In genomic region chr7:45159296-45159695, GRCh38 we compare ENCODE assay signal across 18 cellular contexts. TPM values are rescaled to one million over a fixed set of nuclear protein-coding genes. Genes with fewer than 3 reads are reported as not detected.
"Had no signal": no experiment of that assay in that cellular context is flagged by ENCODE, and none has a peak within 500 bp of the region (broad histone marks: within the 10 kb centered on the region; RNA-seq: fewer than 3 reads in every experiment).

No MANE protein-coding gene starts in this region.

- H3K4me3 ChIP-seq: hepatocyte, SK-N-MC had no signal

- H3K9me3 ChIP-seq: gastrocnemius medialis had no signal

- ATAC-seq: activated CD8-positive, alpha-beta T cell treated with anti-CD3 and anti-CD28 coated beads for 36 hours; activated T-cell treated with anti-CD3 and anti-CD28 coated beads, Interleukin-2, amount 50 U/mL, for 72 hours; gastrocnemius medialis had no signal

- DNase-seq: activated CD4-positive, alpha-beta T cell treated with anti-CD3 and anti-CD28 coated beads for 4 hours; activated CD8-positive, alpha-beta memory T cell treated with anti-CD3 and anti-CD28 coated beads, Interleukin-2, amount 50 U/mL, for 4 hours; activated CD8-positive, alpha-beta T cell treated with anti-CD3 and anti-CD28 coated beads for 36 hours; activated naive CD4-positive, alpha-beta T cell; activated T-cell treated with anti-CD3 and anti-CD28 coated beads, Interleukin-2, amount 50 U/mL, for 72 hours; central memory CD4-positive, alpha-beta T cell; cortex of kidney; effector CD8-positive, alpha-beta T cell; gastrocnemius medialis; retina; stimulated activated CD4-positive, alpha-beta T cell treated with anti-CD3 and anti-CD28 coated beads, Interleukin-2, amount 100 ng/mL, for 24 hours; stimulated activated naive CD4-positive, alpha-beta T cell; T-helper 1 cell had no signal

- H3K27ac ChIP-seq: hepatocyte, SK-N-MC had no signal

- H3K36me3 ChIP-seq: gastrocnemius medialis had no signal

RNA-seq across cellular contexts. Expression of gene RAMP3, which starts 1.7 kb away (rescaled TPM):
- total RNA-seq: activated CD8-positive, alpha-beta T cell treated with anti-CD3 and anti-CD28 coated beads for 36 hours; hepatocyte; osteocyte had no signal
- polyA plus RNA-seq: fibroblast of lung, hepatocyte, neural cell had no signal
